26 cellular contexts compared by ENCODE assay signal in the genomic region with DNA sequence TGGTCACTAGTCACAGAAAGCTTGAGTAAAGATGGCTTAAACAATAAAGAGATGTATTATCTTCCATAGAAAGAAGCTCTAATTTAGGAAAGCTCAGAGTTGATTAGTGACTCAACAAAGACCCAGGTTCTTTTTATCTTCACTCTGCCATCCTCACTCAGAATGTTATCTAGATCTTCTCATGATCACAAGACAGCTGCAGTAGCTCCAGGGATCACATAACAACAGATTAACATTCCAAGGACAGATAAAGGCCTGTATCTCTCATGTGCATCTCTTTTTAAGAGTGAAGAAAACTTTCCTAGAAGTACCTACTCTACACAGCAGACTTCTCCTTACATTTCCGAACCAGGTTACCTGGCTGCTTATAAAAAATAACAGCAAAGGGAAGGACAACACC.
"Had no signal": no experiment of that assay in that cellular context is flagged by ENCODE, and none has a peak within 500 bp of the region (broad histone marks: within the 10 kb centered on the region; RNA-seq: fewer than 3 reads in every experiment).

No MANE protein-coding gene starts in this region.

- H3K4me1 ChIP-seq: esophagus squamous epithelium, heart right ventricle, left lung, lower lobe of right lung had no signal

- H3K36me3 ChIP-seq: esophagus squamous epithelium, gastrocnemius medialis, heart right ventricle, left lung, lower lobe of right lung had no signal

- H3K9me3 ChIP-seq: esophagus squamous epithelium, gastrocnemius medialis, heart right ventricle, left lung, lower lobe of right lung had no signal

- H3K27ac ChIP-seq: coronary artery, dorsolateral prefrontal cortex, epithelial cell of prostate, esophagus squamous epithelium, gastrocnemius medialis, heart right ventricle, left lung, lower lobe of right lung had no signal

- H3K4me3 ChIP-seq: coronary artery, dorsolateral prefrontal cortex, esophagus squamous epithelium, gastrocnemius medialis, heart right ventricle, left lung, lower lobe of right lung had no signal

- DNase-seq: dermis blood vessel endothelial cell; dorsolateral prefrontal cortex; effector CD4-positive, alpha-beta T cell; effector memory CD4-positive, alpha-beta T cell; esophagus squamous epithelium; foreskin fibroblast; foreskin melanocyte; gastrocnemius medialis; glutamatergic neuron; head of caudate nucleus; heart right ventricle; hippocampal formation; left cardiac atrium; left lung; left ventricle myocardium superior; lower lobe of right lung; mesenchymal stem cell; midbrain; naive thymus-derived CD4-positive, alpha-beta T cell had no signal

- ATAC-seq: esophagus mucosa; gastrocnemius medialis; heart right ventricle; left cardiac atrium; left lung; left ventricle myocardium superior; lower lobe of right lung; naive thymus-derived CD4-positive, alpha-beta T cell had no signal

- H3K4me3 Mint-ChIP-seq: naive thymus-derived CD4-positive, alpha-beta T cell had no signal

- H3K36me3 Mint-ChIP-seq: naive thymus-derived CD4-positive, alpha-beta T cell had no signal

- H3K27ac Mint-ChIP-seq: naive thymus-derived CD4-positive, alpha-beta T cell had no signal

- H3K27me3 ChIP-seq: esophagus squamous epithelium, gastrocnemius medialis had no signal

- FAIRE-seq: colon, endometrium, islet of Langerhans, keratinocyte had no signal
